8 cellular contexts compared by ENCODE assay signal in genomic region chr12:31728917-31729640, GRCh38. TPM values are rescaled to one million over a fixed set of nuclear protein-coding genes. Genes with fewer than 3 reads are reported as not detected.
DNase-seq lines count a peak whose midpoint lies in the region; ATAC-seq and TF ChIP-seq lines count a peak whose summit lies in the region.

Gene AMN1, minus strand, starts transcription at chr12:31729021. Its CDS starts 13 bp downstream, at chr12:31729008.

- TF ChIP-seq POLR2A in tibial nerve (IDR thresholded peaks at IDR 0.05) = peak in 1 of 2 donors; percentile 70

- no peak within 1 kb of the TSS for H3K9ac ChIP-seq in parathyroid adenoma

- peak within 1 kb of the TSS; percentile 99 for H3K27ac ChIP-seq in adipose tissue (ENCODE audit: low read depth, low read length)
- peak within 1 kb of the TSS; percentile 98 for H3K27ac ChIP-seq in parathyroid adenoma
- H3K27ac ChIP-seq in tibial nerve = peak within 1 kb of the TSS; percentile 70 to 96 (median 94)

- no peaks in the 10 kb centered on the region for H3K27me3 ChIP-seq in parathyroid adenoma (ENCODE audit: control insufficient read depth, insufficient read depth, low read length)
- H3K27me3 ChIP-seq in tibial nerve = no peaks in the 10 kb centered on the region

- 0 out of 2 replicates have a peak, but pooled peaks have one; percentile 3 for TF ChIP-seq CTCF in GM12874 (IDR thresholded peaks at IDR 0.05; ENCODE audit: insufficient read depth, low read depth, low read length)
- no peak for TF ChIP-seq CTCF in parathyroid adenoma (IDR thresholded peaks at IDR 0.05)
- TF ChIP-seq CTCF in tibial nerve (IDR thresholded peaks at IDR 0.05) = peak in 3 of 5 experiments; percentile 11 to 56 (median 24)

- ATAC-seq in HG02759 (IDR thresholded peaks at IDR 0.05; ENCODE audit: unreplicated experiment) = peak; percentile 96

- peak; percentile 95 for DNase-seq in NCI-H1417 treated with DMSO at 0.1 percent for 48 hours (lab: John Stamatoyannopoulos, UW)
- DNase-seq in SW 1271 (lab: John Stamatoyannopoulos, UW) = peak; percentile 99 to 100
- DNase-seq in cardiac septum (ENCODE audit: low spot score) = peak; percentile 100
- peak; percentile 98 to 99 for DNase-seq in tibial nerve (ENCODE audit: low spot score in 2 of 2)

- H3K4me1 ChIP-seq in parathyroid adenoma (peaks cover 12% of the 10 kb centered on the region), tibial nerve (peaks cover 0 to 32% (median 13%) of the 10 kb centered on the region in 4 donors)

- H3K4me3 ChIP-seq in parathyroid adenoma (ENCODE audit: low read depth, low read length) (peak within 1 kb of the TSS; percentile 81), tibial nerve (peak within 1 kb of the TSS; percentile 57 to 64 (median 60))

- H2AFZ ChIP-seq in parathyroid adenoma = peak within 1 kb of the TSS; percentile 91

- TF ChIP-seq EP300 in tibial nerve (IDR thresholded peaks at IDR 0.05) = peak; percentile 79 to 80

- H3K9me3 ChIP-seq in parathyroid adenoma (ENCODE audit: control insufficient read depth, low read length) (peaks cover 3% of the 10 kb centered on the region), tibial nerve (no peaks in the 10 kb centered on the region)

- H3K4me2 ChIP-seq in parathyroid adenoma (ENCODE audit: low read length) = peak within 1 kb of the TSS; percentile 87

- intact Hi-C loops in cardiac septum (cut with DNase I) = loop anchor here (2.0 to 5.0 kb wide), 3 partner anchors 72 to 148 kb away; partner anchors contain the start of genes DENND5B and ETFBKMT

- H3K79me2 ChIP-seq in parathyroid adenoma = no peaks in the 10 kb centered on the region

- WGBS in adipose tissue, 3 donors = 0 to 1% (median 1%) methylated on average over 59 of the region's 59 CpGs
- WGBS in tibial nerve, 2 donors = 1% methylated on average over 37 to 59 of the region's 59 CpGs

- H3K36me3 ChIP-seq in parathyroid adenoma (ENCODE audit: control insufficient read depth, insufficient read depth, low read length) = no peaks in the 10 kb centered on the region
- H3K36me3 ChIP-seq in tibial nerve = no peaks in the 10 kb centered on the region

RNA-seq across cellular contexts. Expression of gene AMN1, which starts in this region (rescaled TPM):
- 1 to 10 TPM; 5.1 to 6.4 (median 5.5) TPM for polyA plus RNA-seq in adipose tissue
- total RNA-seq in cardiac septum = 9.2 TPM
- 10 to 100 TPM in 2 of 4 donors, 1 to 10 TPM in 2; 6.5 to 10.5 (median 9.4) TPM for total RNA-seq in tibial nerve

Comparison
In these comparisons a context has a peak if more than half of its experiments do, and no peak if none do; other contexts are left out.
1. Peak in every context shown above with its lines: DNase-seq, ATAC-seq, H3K4me3 ChIP-seq and H3K27ac ChIP-seq.